Comparison of ENCODE assay signal across 11 cellular contexts in genomic region chr17:32569171-32570080, GRCh38.
DNase-seq lines count a peak whose midpoint lies in the region; ATAC-seq, FAIRE-seq and TF ChIP-seq lines count a peak whose summit lies in the region.
"Had no signal": no experiment of that assay in that cellular context is flagged by ENCODE, and none has a peak within 500 bp of the region (broad histone marks: within the 10 kb centered on the region; RNA-seq: fewer than 3 reads in every experiment).

No MANE protein-coding gene starts in this region.

- peaks cover 39% of the 10 kb centered on the region for H3F3A ChIP-seq in GM23248 (ENCODE audit: insufficient read depth)

- H3K27ac ChIP-seq in GM23248: peak overlapping the region; percentile 78

- no peaks in the 10 kb centered on the region for H3K9me3 Mint-ChIP-seq in effector memory CD8-positive, alpha-beta T cell
- H3K9me3 Mint-ChIP-seq: GM23338 had no signal

- no peaks in the 10 kb centered on the region for H3K9me2 ChIP-seq in GM23248 (ENCODE audit: insufficient read depth)

- no peaks in the 10 kb centered on the region for H3K27me3 Mint-ChIP-seq in effector memory CD8-positive, alpha-beta T cell

- WGBS in GM23248 (ENCODE audit: low coverage in 1 of 2, low lambda C conversion rate in 2 of 2, missing lambda C conversion rate in 2 of 2), 2 experiments: 27 to 31% methylated on average over 7 of the region's 7 CpGs

- H3K4me3 Mint-ChIP-seq in effector memory CD8-positive, alpha-beta T cell: no peak overlapping the region
- H3K4me3 Mint-ChIP-seq: GM23338 had no signal

- no peak for FAIRE-seq in RCC 7860 (lab: Jason Lieb, UNC)
- FAIRE-seq: colon had no signal

- no peak for ATAC-seq in effector memory CD8-positive, alpha-beta T cell (replicated peaks)
- ATAC-seq in GM19035 (IDR thresholded peaks at IDR 0.05; ENCODE audit: unreplicated experiment) (no peak), Right ventricle myocardium inferior (no peak)
- ATAC-seq: GM23338 had no signal

- no peaks in the 10 kb centered on the region for H3K27me3 ChIP-seq in GM23248 (replicated peaks; ENCODE audit: insufficient read depth)

- H3K4me3 ChIP-seq in GM23248: no peak overlapping the region
- H3K4me3 ChIP-seq: GM23338 had no signal

- peak overlapping the region; percentile 13 for H3K4me2 ChIP-seq in GM23248 (ENCODE audit: unreplicated experiment)
- H3K4me2 ChIP-seq: GM23338 had no signal

- H3K36me3 Mint-ChIP-seq in effector memory CD8-positive, alpha-beta T cell (ENCODE audit: insufficient read depth): no peaks in the 10 kb centered on the region

- no peak overlapping the region for H2AFZ ChIP-seq in GM23248
- H2AFZ ChIP-seq: GM23338 had no signal

- H3K36me3 ChIP-seq in GM23248 (ENCODE audit: low read depth): no peaks in the 10 kb centered on the region

- H4K20me1 ChIP-seq in GM23248 (ENCODE audit: insufficient read depth): no peaks in the 10 kb centered on the region

- DNase-seq in GM10266 (ENCODE audit: extremely low spot score) (peak; percentile 68), GM23248 (peak; percentile 78), RCC 7860 (ENCODE audit: low spot score) (peak; percentile 16), kidney tubule cell (ENCODE audit: low spot score) (peak; percentile 91), Right ventricle myocardium inferior (ENCODE audit: missing footprints) (no peak), NCI-H2227 (lab: John Stamatoyannopoulos, UW; ENCODE audit: unreplicated experiment) (no peak)
- DNase-seq in effector memory CD8-positive, alpha-beta T cell: no peak
- DNase-seq: DMS 273 treated with DMSO at 0.1 percent for 48 hours had no signal

- no peak overlapping the region for H3K27ac Mint-ChIP-seq in effector memory CD8-positive, alpha-beta T cell
- H3K27ac Mint-ChIP-seq: GM23338 had no signal

- no peak for TF ChIP-seq CTCF in GM10266 (IDR thresholded peaks at IDR 0.05; ENCODE audit: control insufficient read depth, insufficient read depth, low read depth, missing control alignments)

- H3K79me2 ChIP-seq in GM23248 (ENCODE audit: insufficient read depth): no peaks in the 10 kb centered on the region

- H3K4me1 Mint-ChIP-seq in effector memory CD8-positive, alpha-beta T cell (ENCODE audit: low read depth in 2 of 2): peaks cover 0 to 1% of the 10 kb centered on the region in 2 donors

- peaks cover 23% of the 10 kb centered on the region for H3K4me1 ChIP-seq in GM23248 (ENCODE audit: insufficient read depth)

- intact Hi-C loops in Right ventricle myocardium inferior (cut with DNase I): no loop called here

- peak overlapping the region; percentile 34; the same call in 1 of the 2 replicates for H3K9ac ChIP-seq in GM23248

- no peaks in the 10 kb centered on the region for H3K9me3 ChIP-seq in GM23248 (ENCODE audit: low read depth)

- in situ Hi-C loops in GM23248 (cut with MboI): no loop called here

Comparison
In these comparisons a context has a peak if more than half of its experiments do, and no peak if none do; other contexts are left out.
1. DNase-seq: peak in GM10266 (single experiment), GM23248 (single experiment), RCC 7860 (single experiment) and kidney tubule cell (single experiment); none in effector memory CD8-positive, alpha-beta T cell (0 of 3), Right ventricle myocardium inferior (single experiment) and NCI-H2227 (single experiment).